Comparison of ENCODE assay signal across 27 cellular contexts in genomic region chr5:42498000-42498399, GRCh38.
"Had no signal": no experiment of that assay in that cellular context is flagged by ENCODE, and none has a peak within 500 bp of the region (broad histone marks: within the 10 kb centered on the region; RNA-seq: fewer than 3 reads in every experiment).

No MANE protein-coding gene starts in this region.

- H3K4me3 Mint-ChIP-seq: activated B cell treated with CpG ODN at 0.5 μM for 24 hours; activated CD4-positive, alpha-beta T cell treated with anti-CD3 and anti-CD28 coated beads, Interleukin-2, amount 10 ng/mL, durations not matched to agents 24 days and 14 days; activated naive CD8-positive, alpha-beta T cell treated with anti-CD3 and anti-CD28 coated beads, Interleukin-2, amount 50 U/mL, for 24 hours; activated T-cell treated with anti-CD3 and anti-CD28 coated beads, Interleukin-2, amount 50 U/mL, for 4 hours; brain; central memory CD8-positive, alpha-beta T cell; T-helper 17 cell had no signal

- DNase-seq: activated B cell treated with CpG ODN at 0.5 μM for 24 hours; activated CD4-positive, alpha-beta T cell treated with anti-CD3 and anti-CD28 coated beads for 1 hour; activated CD4-positive, alpha-beta T cell treated with anti-CD3 and anti-CD28 coated beads, Interleukin-2, amount 10 ng/mL, durations not matched to agents 24 days and 14 days; activated CD4-positive, alpha-beta T cell treated with anti-CD3 and anti-CD28 coated beads, Interleukin-2, amount 50 U/mL, for 48 hours; activated CD8-positive, alpha-beta memory T cell treated with anti-CD3 and anti-CD28 coated beads for 24 hours; activated effector memory CD4-positive, alpha-beta T cell treated with anti-CD3 and anti-CD28 coated beads, Interleukin-2, amount 50 U/mL, for 16 hours; activated naive CD4-positive, alpha-beta T cell treated with Interleukin-2 at 50 U/mL for 16 hours; activated naive CD8-positive, alpha-beta T cell treated with anti-CD3 and anti-CD28 coated beads, Interleukin-2, amount 50 U/mL, for 24 hours; activated T-cell treated with anti-CD3 and anti-CD28 coated beads, Interleukin-2, amount 50 U/mL, for 4 hours; amniotic stem cell; Karpas-422; MM.1S; NCI-H1105; NCI-H1436; NCI-H1694 treated with DMSO at 0.1 percent for 48 hours; NCI-H2081 treated with DMSO at 0.1 percent for 48 hours; NCI-H2171 treated with DMSO at 0.1 percent for 48 hours; NCI-H226; NCI-H526; NCI-H82; SIG-M5; T-helper 17 cell; T-helper 9 cell had no signal

- FAIRE-seq: astrocyte had no signal

- ATAC-seq: activated naive CD4-positive, alpha-beta T cell treated with anti-CD3 and anti-CD28 coated beads, Interleukin-2, amount 50 U/mL, for 72 hours; activated naive CD8-positive, alpha-beta T cell treated with anti-CD3 and anti-CD28 coated beads, Interleukin-2, amount 50 U/mL, for 24 hours; activated T-cell treated with anti-CD3 and anti-CD28 coated beads, Interleukin-2, amount 50 U/mL, for 4 hours; T-helper 17 cell had no signal

- H3K9me3 Mint-ChIP-seq: activated B cell treated with CpG ODN at 0.5 μM for 24 hours; activated CD4-positive, alpha-beta T cell treated with anti-CD3 and anti-CD28 coated beads, Interleukin-2, amount 10 ng/mL, durations not matched to agents 24 days and 14 days; activated naive CD4-positive, alpha-beta T cell treated with anti-CD3 and anti-CD28 coated beads, Interleukin-2, amount 50 U/mL, for 72 hours; activated naive CD8-positive, alpha-beta T cell treated with anti-CD3 and anti-CD28 coated beads, Interleukin-2, amount 50 U/mL, for 24 hours; activated T-cell treated with anti-CD3 and anti-CD28 coated beads, Interleukin-2, amount 50 U/mL, for 4 hours; brain; central memory CD8-positive, alpha-beta T cell had no signal

- H3K27me3 Mint-ChIP-seq: activated CD4-positive, alpha-beta T cell treated with anti-CD3 and anti-CD28 coated beads, Interleukin-2, amount 10 ng/mL, durations not matched to agents 24 days and 14 days; activated naive CD8-positive, alpha-beta T cell treated with anti-CD3 and anti-CD28 coated beads, Interleukin-2, amount 50 U/mL, for 24 hours; central memory CD8-positive, alpha-beta T cell had no signal

- H3K36me3 Mint-ChIP-seq: activated naive CD4-positive, alpha-beta T cell treated with anti-CD3 and anti-CD28 coated beads, Interleukin-2, amount 50 U/mL, for 72 hours; brain had no signal

- H3K27ac Mint-ChIP-seq: activated B cell treated with CpG ODN at 0.5 μM for 24 hours; activated CD4-positive, alpha-beta T cell treated with anti-CD3 and anti-CD28 coated beads, Interleukin-2, amount 10 ng/mL, durations not matched to agents 24 days and 14 days; activated naive CD4-positive, alpha-beta T cell treated with anti-CD3 and anti-CD28 coated beads, Interleukin-2, amount 50 U/mL, for 72 hours; activated naive CD8-positive, alpha-beta T cell treated with anti-CD3 and anti-CD28 coated beads, Interleukin-2, amount 50 U/mL, for 24 hours; T-helper 17 cell had no signal

- H3K4me1 Mint-ChIP-seq: activated B cell treated with CpG ODN at 0.5 μM for 24 hours; activated CD4-positive, alpha-beta T cell treated with anti-CD3 and anti-CD28 coated beads, Interleukin-2, amount 10 ng/mL, durations not matched to agents 24 days and 14 days; activated naive CD8-positive, alpha-beta T cell treated with anti-CD3 and anti-CD28 coated beads, Interleukin-2, amount 50 U/mL, for 24 hours; central memory CD8-positive, alpha-beta T cell; T-helper 17 cell had no signal
